In the genomic region with DNA sequence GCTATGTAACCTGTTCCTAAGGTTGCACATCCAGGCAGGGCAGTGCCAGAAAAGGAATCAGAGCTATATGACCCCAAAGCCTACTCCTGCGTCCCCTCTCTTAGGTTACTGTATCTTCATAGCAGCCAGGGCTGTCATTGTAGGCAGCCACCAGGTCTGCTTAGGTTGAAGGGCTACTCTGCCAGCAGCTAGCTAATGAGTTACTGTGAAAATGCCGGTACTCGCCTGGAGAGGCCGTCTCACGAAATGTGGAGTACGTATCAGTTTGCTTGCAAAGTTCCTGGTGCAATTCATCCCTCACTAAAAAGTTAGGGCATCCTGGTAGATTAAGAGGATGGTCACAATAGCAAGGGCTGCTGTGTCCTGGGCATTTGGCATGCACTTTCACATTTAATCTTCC, we compare ENCODE assay signal across 13 cellular contexts. TPM values are rescaled to one million over a fixed set of nuclear protein-coding genes. Genes with fewer than 3 reads are reported as not detected.
DNase-seq lines count a peak whose midpoint lies in the region; ATAC-seq lines count a peak whose summit lies in the region.
"Had no signal": no experiment of that assay in that cellular context is flagged by ENCODE, and none has a peak within 500 bp of the region (broad histone marks: within the 10 kb centered on the region; RNA-seq: fewer than 3 reads in every experiment).

No MANE protein-coding gene starts in this region.

- H3K9me3 ChIP-seq in SK-N-MC (ENCODE audit: low read depth, low read length) = no peaks in the 10 kb centered on the region
- H3K9me3 ChIP-seq: BLaER1 treated with 17β-estradiol and CSF1 and Interleukin-3, amounts not matched to agents 10 nM and 100 nM had no signal

- H3K27me3 Mint-ChIP-seq in stimulated activated memory B cell treated with anti-CD40 and anti-IgM and Interleukin-4, amounts not matched to agents 10 μg/mL and 1 μg/mL and 100 μg/mL, for 72 hours = peaks cover 31% of the 10 kb centered on the region

- H3K4me3 Mint-ChIP-seq in stimulated activated memory B cell treated with anti-CD40 and anti-IgM and Interleukin-4, amounts not matched to agents 10 μg/mL and 1 μg/mL and 100 μg/mL, for 72 hours = no peak overlapping the region
- H3K4me3 Mint-ChIP-seq: CD4-positive, CD25-positive, alpha-beta regulatory T cell; IgD-negative memory B cell had no signal

- peak; percentile 57 for DNase-seq in ACHN
- DNase-seq in SK-N-MC (ENCODE audit: low read depth, low spot score) = no peak
- peak; percentile 51 for DNase-seq in islet precursor cell
- peak; percentile 25 for DNase-seq in renal cortical epithelial cell (ENCODE audit: low read depth)
- DNase-seq in occipital lobe (lab: John Stamatoyannopoulos, UW) = no peak
- no peak for DNase-seq in SIG-M5 (lab: John Stamatoyannopoulos, UW)
- DNase-seq: CD4-positive, CD25-positive, alpha-beta regulatory T cell; DMS53; GM23248; H7 had no signal

- no peaks in the 10 kb centered on the region for H3K4me1 Mint-ChIP-seq in stimulated activated memory B cell treated with anti-CD40 and anti-IgM and Interleukin-4, amounts not matched to agents 10 μg/mL and 1 μg/mL and 100 μg/mL, for 72 hours
- H3K4me1 Mint-ChIP-seq: CD4-positive, CD25-positive, alpha-beta regulatory T cell; IgD-negative memory B cell had no signal

- H3K27ac ChIP-seq in SK-N-MC = peak overlapping the region; percentile 94
- H3K27ac ChIP-seq: BLaER1 treated with 17β-estradiol and CSF1 and Interleukin-3, amounts not matched to agents 10 nM and 100 nM; GM23248 had no signal

- H3K36me3 ChIP-seq in SK-N-MC (ENCODE audit: insufficient read depth, low read length) = no peaks in the 10 kb centered on the region
- H3K36me3 ChIP-seq: BLaER1 treated with 17β-estradiol and CSF1 and Interleukin-3, amounts not matched to agents 10 nM and 100 nM had no signal

- H3K9ac ChIP-seq in SK-N-MC (ENCODE audit: insufficient read length) = no peak overlapping the region
- H3K9ac ChIP-seq: BLaER1 treated with 17β-estradiol and CSF1 and Interleukin-3, amounts not matched to agents 10 nM and 100 nM; GM23248 had no signal

- in situ Hi-C loops in ACHN (cut with HindIII; ENCODE audit: low pct_ligation_motif_present, low pct_unique_long_range_greater_than_20kb, low sequenced_read_pairs) = no loop called here

- no peaks in the 10 kb centered on the region for H3K9me3 Mint-ChIP-seq in stimulated activated memory B cell treated with anti-CD40 and anti-IgM and Interleukin-4, amounts not matched to agents 10 μg/mL and 1 μg/mL and 100 μg/mL, for 72 hours
- H3K9me3 Mint-ChIP-seq: IgD-negative memory B cell had no signal

- ATAC-seq in stimulated activated memory B cell treated with anti-CD40 and anti-IgM and Interleukin-4, amounts not matched to agents 10 μg/mL and 1 μg/mL and 100 μg/mL, for 72 hours = no peak

- no peaks in the 10 kb centered on the region for H3K36me3 Mint-ChIP-seq in stimulated activated memory B cell treated with anti-CD40 and anti-IgM and Interleukin-4, amounts not matched to agents 10 μg/mL and 1 μg/mL and 100 μg/mL, for 72 hours
- H3K36me3 Mint-ChIP-seq: CD4-positive, CD25-positive, alpha-beta regulatory T cell had no signal

- H3K27ac Mint-ChIP-seq in stimulated activated memory B cell treated with anti-CD40 and anti-IgM and Interleukin-4, amounts not matched to agents 10 μg/mL and 1 μg/mL and 100 μg/mL, for 72 hours = no peak overlapping the region
- H3K27ac Mint-ChIP-seq: CD4-positive, CD25-positive, alpha-beta regulatory T cell; IgD-negative memory B cell had no signal

- no peak overlapping the region for H3K4me3 ChIP-seq in SK-N-MC
- H3K4me3 ChIP-seq: BLaER1 treated with 17β-estradiol and CSF1 and Interleukin-3, amounts not matched to agents 10 nM and 100 nM; GM23248 had no signal

RNA-seq across cellular contexts. Expression of a gene that starts 50.9 kb away (rescaled TPM):
- total RNA-seq in renal cortical epithelial cell (not detected in 2 replicates), occipital lobe (4.1 TPM)
- total RNA-seq: CD4-positive, CD25-positive, alpha-beta regulatory T cell; GM23248; H7 had no signal

Comparison
In these comparisons a context has a peak if more than half of its experiments do, and no peak if none do; other contexts are left out.
1. DNase-seq: peak in ACHN (single experiment), islet precursor cell (single experiment) and renal cortical epithelial cell (single experiment); none in SK-N-MC (single experiment), occipital lobe (single experiment) and SIG-M5 (single experiment).